1 cellular context compared by ENCODE assay signal in the genomic region with DNA sequence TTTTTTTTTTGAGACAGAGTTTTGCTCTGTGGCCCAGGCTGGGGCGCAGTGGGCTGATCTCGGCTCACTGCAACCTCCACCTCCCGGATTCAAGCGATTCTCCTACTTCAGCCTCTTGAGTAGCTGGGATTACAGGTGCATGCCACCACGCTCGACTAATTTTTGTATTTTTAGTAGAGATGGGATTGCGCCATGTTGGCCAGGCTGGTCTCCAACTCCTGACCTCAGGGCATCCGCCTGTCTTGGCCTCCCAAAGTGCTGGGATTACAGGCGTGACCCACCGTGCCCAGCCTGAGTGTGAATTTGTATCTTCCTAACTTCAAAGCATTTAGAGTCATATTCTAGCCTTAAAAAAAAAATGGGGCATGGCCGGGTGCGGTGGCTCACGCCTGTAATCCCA.
TF ChIP-seq lines count a peak whose summit lies in the region.

No MANE protein-coding gene starts in this region.

TF ChIP-seq in HepG2, 621 proteins besides CTCF, POLR2A, EP300 and RAD21:
- TF ChIP-seq, protein P1, sequence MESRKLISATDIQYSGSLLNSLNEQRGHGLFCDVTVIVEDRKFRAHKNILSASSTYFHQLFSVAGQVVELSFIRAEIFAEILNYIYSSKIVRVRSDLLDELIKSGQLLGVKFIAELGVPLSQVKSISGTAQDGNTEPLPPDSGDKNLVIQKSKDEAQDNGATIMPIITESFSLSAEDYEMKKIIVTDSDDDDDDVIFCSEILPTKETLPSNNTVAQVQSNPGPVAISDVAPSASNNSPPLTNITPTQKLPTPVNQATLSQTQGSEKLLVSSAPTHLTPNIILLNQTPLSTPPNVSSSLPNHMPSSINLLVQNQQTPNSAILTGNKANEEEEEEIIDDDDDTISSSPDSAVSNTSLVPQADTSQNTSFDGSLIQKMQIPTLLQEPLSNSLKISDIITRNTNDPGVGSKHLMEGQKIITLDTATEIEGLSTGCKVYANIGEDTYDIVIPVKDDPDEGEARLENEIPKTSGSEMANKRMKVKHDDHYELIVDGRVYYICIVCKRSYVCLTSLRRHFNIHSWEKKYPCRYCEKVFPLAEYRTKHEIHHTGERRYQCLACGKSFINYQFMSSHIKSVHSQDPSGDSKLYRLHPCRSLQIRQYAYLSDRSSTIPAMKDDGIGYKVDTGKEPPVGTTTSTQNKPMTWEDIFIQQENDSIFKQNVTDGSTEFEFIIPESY (CRISPR knock-in tag; IDR thresholded peaks at IDR 0.05) = peak; percentile 6; the same call in 1 of the 2 replicates
